8 cellular contexts compared by ENCODE assay signal in genomic region chr6:108114861-108115597, GRCh38. TPM values are rescaled to one million over a fixed set of nuclear protein-coding genes. Genes with fewer than 3 reads are reported as not detected.
DNase-seq lines count a peak whose midpoint lies in the region; ATAC-seq and TF ChIP-seq lines count a peak whose summit lies in the region.

No MANE protein-coding gene starts in this region.

- peaks cover 0 to 9% (median 3%) of the 10 kb centered on the region in 5 experiments for H3K9me3 Mint-ChIP-seq in brain

- intact Hi-C loops in spleen (cut with DNase I; ENCODE audit: low total_unique reads) = loop anchor here (5.0 kb wide), 2 partner anchors 377 to 412 kb away; no protein-coding TSS in a partner anchor

- peak overlapping the region in 1 of 8 donors; percentile 2 for H3K27ac ChIP-seq in spleen

- 1 to 2% (median 2%) methylated on average over 48 to 49 of the region's 49 CpGs for WGBS in spleen, 5 donors

- no peaks in the 10 kb centered on the region for H3K36me3 Mint-ChIP-seq in brain

- peak; percentile 53 for DNase-seq in GM06990 (ENCODE audit: extremely low read depth, insufficient read length)
- DNase-seq in NOMO-1 treated with dmso at 0.1 percent for 144 hours (lab: John Stamatoyannopoulos, UW; ENCODE audit: unreplicated experiment) = peak; percentile 49
- DNase-seq in islet precursor cell = peak; percentile 89
- DNase-seq in spleen = peak; percentile 89
- no peak for DNase-seq in NK-92 treated with Interleukin-12 subunit alpha and Interleukin-12 subunit beta, amount 100 ng/mL, for 24 hours (lab: John Stamatoyannopoulos, UW)
- no peak for DNase-seq in COLO829 (ENCODE audit: low spot score)

- H3K27me3 ChIP-seq in GM06990 (replicated peaks; ENCODE audit: control insufficient read depth, insufficient read depth, low read length) (peaks cover 4% of the 10 kb centered on the region), spleen (replicated peaks in 1 of 7) (peaks cover 7 to 99% (median 58%) of the 10 kb centered on the region in 7 donors)

- H3K9me3 ChIP-seq in spleen = no peaks in the 10 kb centered on the region

- peaks cover 52% of the 10 kb centered on the region for H3K4me1 Mint-ChIP-seq in brain

- H3K27ac Mint-ChIP-seq in brain = peak overlapping the region in 3 of 5 experiments; percentile 20 to 81 (median 37)

- H3K4me3 Mint-ChIP-seq in brain = peak overlapping the region; percentile 68 to 84 (median 82)

- H3K27me3 Mint-ChIP-seq in brain = peaks cover 64% of the 10 kb centered on the region

- ATAC-seq in GM18870 (IDR thresholded peaks at IDR 0.05; ENCODE audit: unreplicated experiment) = no peak

- peaks cover 29 to 68% (median 60%) of the 10 kb centered on the region in 6 donors for H3K4me1 ChIP-seq in spleen

- peak; percentile 2 for TF ChIP-seq CTCF in GM06990 (IDR thresholded peaks at IDR 0.05; ENCODE audit: insufficient read depth, low read length, poor library complexity, severe bottlenecking)
- peak in 1 of 2 experiments; percentile 44 for TF ChIP-seq CTCF in brain (conservative IDR thresholded peaks at IDR 0.05)
- TF ChIP-seq CTCF in spleen (IDR thresholded peaks at IDR 0.05 in 8 of 11, conservative IDR thresholded peaks at IDR 0.05 in 3 of 11) = peak in 1 of 11 experiments; percentile 14

- TF ChIP-seq POLR2A in spleen (IDR thresholded peaks at IDR 0.05) = no peak

- H3K4me3 ChIP-seq in GM06990 (replicated peaks; ENCODE audit: low read depth, low read length) = peak overlapping the region; percentile 35
- peak overlapping the region; percentile 21 to 69 (median 44) for H3K4me3 ChIP-seq in spleen

- H3K36me3 ChIP-seq in GM06990 (ENCODE audit: control insufficient read depth, insufficient read depth, low read length) = no peaks in the 10 kb centered on the region
- H3K36me3 ChIP-seq in spleen = no peaks in the 10 kb centered on the region

RNA-seq across cellular contexts. Expression of gene OSTM1, which starts 40.5 kb away (rescaled TPM):
- polyA plus RNA-seq in brain (ENCODE audit: insufficient read depth, low read depth, low replicate concordance) = 3.2 TPM
- total RNA-seq in spleen = 100 to 1,000 TPM in 3 of 7 donors, 10 to 100 TPM in 4; 51.2 to 146 (median 65.7) TPM
- polyA plus RNA-seq in spleen = 10 to 100 TPM; 12.5 to 15.3 (median 14.5) TPM

RNA-seq across cellular contexts. Expression of gene NR2E1, which starts 50.8 kb away (rescaled TPM):
- 3.0 TPM for polyA plus RNA-seq in brain (ENCODE audit: insufficient read depth, low read depth, low replicate concordance)
- not detected for total RNA-seq in spleen
- polyA plus RNA-seq in spleen = not detected

Comparison
In these comparisons a context has a peak if more than half of its experiments do, and no peak if none do; other contexts are left out.
1. DNase-seq: peak in GM06990 (single experiment), NOMO-1 treated with dmso at 0.1 percent for 144 hours (single experiment), islet precursor cell (single experiment) and spleen (single experiment); none in NK-92 treated with Interleukin-12 subunit alpha and Interleukin-12 subunit beta, amount 100 ng/mL, for 24 hours (single experiment) and COLO829 (single experiment).